In the genomic region with DNA sequence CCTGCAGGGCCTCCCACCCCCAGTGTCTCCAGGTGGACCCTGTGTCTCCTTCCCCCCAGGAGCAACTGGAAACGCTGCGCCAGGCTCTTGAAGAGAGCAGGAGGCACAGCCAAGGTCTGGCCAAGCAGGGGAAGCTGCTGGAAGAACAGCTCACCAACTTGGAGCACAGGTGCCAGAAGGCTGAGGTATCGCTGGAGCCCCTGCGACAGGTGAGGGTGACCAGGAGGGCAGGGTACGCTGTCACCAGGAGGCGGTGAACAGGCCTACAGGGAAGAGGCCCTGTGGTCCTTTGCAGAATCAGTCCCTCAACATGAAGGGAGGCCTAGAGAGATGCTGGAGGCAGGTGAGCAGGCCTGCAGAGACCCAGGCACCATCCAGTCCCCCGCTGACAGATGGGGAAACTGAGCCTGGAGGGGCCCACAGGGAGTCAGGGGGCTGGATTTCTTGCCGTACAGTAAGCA, we compare ENCODE assay signal across 22 cellular contexts. TPM values are rescaled to one million over a fixed set of nuclear protein-coding genes. Genes with fewer than 3 reads are reported as not detected.
DNase-seq lines count a peak whose midpoint lies in the region; ATAC-seq, FAIRE-seq and TF ChIP-seq lines count a peak whose summit lies in the region.
"Had no signal": no experiment of that assay in that cellular context is flagged by ENCODE, and none has a peak within 500 bp of the region (broad histone marks: within the 10 kb centered on the region; RNA-seq: fewer than 3 reads in every experiment).

No MANE protein-coding gene starts in this region.

- CTCF ChIA-PET in PC-9 (lab: Charles Lee) (interaction anchor here (0.7 kb wide), 1 partner anchor 67 kb away, joined by 4 read pairs; no protein-coding TSS in a partner anchor), SK-N-SH (lab: Yijun Ruan, JAX) (interaction anchor here (0.8 to 2.8 kb wide), 16 partner anchors 9 to 318 kb away, joined by 3 to 17 read pairs (median 4); no protein-coding TSS in a partner anchor)

- H3K4me3 ChIP-seq in PC-9: no peak overlapping the region
- no peak overlapping the region for H3K4me3 ChIP-seq in right cardiac atrium (ENCODE audit: low read length)
- H3K4me3 ChIP-seq in spleen: no peak overlapping the region
- no peak overlapping the region for H3K4me3 ChIP-seq in SK-N-SH (ENCODE audit: low read depth in 2 of 2, low read length in 1 of 2)
- H3K4me3 ChIP-seq: GM12878, prostate gland, skin epidermis, transverse colon had no signal

- TF ChIP-seq POLR2A in spleen (IDR thresholded peaks at IDR 0.05): no peak

- H3F3A ChIP-seq in PC-9 (ENCODE audit: insufficient read depth, low read depth): no peaks in the 10 kb centered on the region
- H3F3A ChIP-seq in SK-N-SH (replicated peaks; ENCODE audit: insufficient read depth): no peaks in the 10 kb centered on the region

- H3K9me3 ChIP-seq in PC-9 (ENCODE audit: insufficient read depth, low read depth) (no peaks in the 10 kb centered on the region), right cardiac atrium (ENCODE audit: control insufficient read depth, low read length) (no peaks in the 10 kb centered on the region), spleen (peaks cover 0 to under 1% (median 0%) of the 10 kb centered on the region in 8 donors), SK-N-SH (no peaks in the 10 kb centered on the region)
- H3K9me3 ChIP-seq: neutrophil, prostate gland, transverse colon had no signal

- POLR2A ChIA-PET in PC-9 (lab: Charles Lee; ENCODE audit: unreplicated experiment) (no interaction called here), SK-N-SH (lab: Yijun Ruan, JAX) (no interaction called here)

- no peak for TF ChIP-seq RAD21 in SK-N-SH (IDR thresholded peaks at IDR 0.05; ENCODE audit: low read length)

- 0 out of 2 replicates have a peak overlapping the region, but pooled peaks have one; percentile 49 for H3K4me2 ChIP-seq in PC-9
- no peak overlapping the region for H3K4me2 ChIP-seq in SK-N-SH
- H3K4me2 ChIP-seq: KMS-11 had no signal

- peaks cover 15 to 30% (median 16%) of the 10 kb centered on the region in 3 donors for H3K27me3 Mint-ChIP-seq in CD14-positive monocyte (ENCODE audit: low read depth in 3 of 3)
- H3K27me3 Mint-ChIP-seq: CD4-positive, CD25-positive, alpha-beta regulatory T cell had no signal

- H3K4me1 ChIP-seq in PC-9 (replicated peaks; ENCODE audit: insufficient read depth): peaks cover 13% of the 10 kb centered on the region; the same call in 1 of the 2 replicates
- H3K4me1 ChIP-seq in right cardiac atrium (ENCODE audit: control insufficient read depth, insufficient read depth, low read length): peaks cover 4% of the 10 kb centered on the region
- peaks cover 0 to 25% (median 18%) of the 10 kb centered on the region in 6 donors for H3K4me1 ChIP-seq in spleen
- peaks cover 0 to 5% of the 10 kb centered on the region in 2 experiments; a peak in 2 of 4 replicates for H3K4me1 ChIP-seq in SK-N-SH (ENCODE audit: control insufficient read depth in 1 of 2, insufficient read depth in 2 of 2, low read depth in 1 of 2, low read length in 1 of 2)

- H3K36me3 ChIP-seq in PC-9 (ENCODE audit: low read depth) (no peaks in the 10 kb centered on the region), spleen (no peaks in the 10 kb centered on the region), SK-N-SH (replicated peaks in 1 of 2; ENCODE audit: control insufficient read depth in 1 of 2, insufficient read depth in 2 of 2, low read length in 1 of 2) (no peaks in the 10 kb centered on the region)
- H3K36me3 ChIP-seq: neutrophil, prostate gland, transverse colon had no signal

- H3K36me3 Mint-ChIP-seq in CD14-positive monocyte: no peaks in the 10 kb centered on the region
- H3K36me3 Mint-ChIP-seq: CD4-positive, CD25-positive, alpha-beta regulatory T cell had no signal

- H3K4me1 Mint-ChIP-seq in CD14-positive monocyte: peaks cover 7% of the 10 kb centered on the region
- H3K4me1 Mint-ChIP-seq: activated CD4-positive, alpha-beta T cell treated with anti-CD3 and anti-CD28 coated beads, Interleukin-2, amount 10 ng/mL, durations not matched to agents 7 days and 5 days had no signal

- H4K20me1 ChIP-seq in PC-9 (ENCODE audit: insufficient read depth) (no peaks in the 10 kb centered on the region), SK-N-SH (ENCODE audit: insufficient read depth) (no peaks in the 10 kb centered on the region)

- BruUV-seq in PC-9 (replicated peaks; lab: Mats Ljungman, UMichigan): no TSS peak

- peak overlapping the region in 1 of 2 donors; percentile 51 for H3K4me3 Mint-ChIP-seq in CD14-positive monocyte
- H3K4me3 Mint-ChIP-seq: activated CD4-positive, alpha-beta T cell treated with anti-CD3 and anti-CD28 coated beads, Interleukin-2, amount 10 ng/mL, durations not matched to agents 7 days and 5 days; activated T-cell treated with anti-CD3 and anti-CD28 coated beads, Interleukin-2, amount 50 U/mL, for 4 hours; CD4-positive, CD25-positive, alpha-beta regulatory T cell had no signal

- TF ChIP-seq CTCF in CD14-positive monocyte (IDR thresholded peaks at IDR 0.05) (no peak), PC-9 (conservative IDR thresholded peaks at IDR 0.05) (no peak), spleen (IDR thresholded peaks at IDR 0.05 in 8 of 11, conservative IDR thresholded peaks at IDR 0.05 in 3 of 11) (no peak), SK-N-SH (IDR thresholded peaks at IDR 0.05) (no peak)

- peaks cover 0 to 1% (median 0%) of the 10 kb centered on the region in 7 donors for H3K9me3 Mint-ChIP-seq in CD14-positive monocyte
- H3K9me3 Mint-ChIP-seq: activated CD4-positive, alpha-beta T cell treated with anti-CD3 and anti-CD28 coated beads, Interleukin-2, amount 10 ng/mL, durations not matched to agents 7 days and 5 days; activated T-cell treated with anti-CD3 and anti-CD28 coated beads, Interleukin-2, amount 50 U/mL, for 4 hours; CD4-positive, CD25-positive, alpha-beta regulatory T cell had no signal

- peak in 1 of 2 donors; percentile 4 for ATAC-seq in right cardiac atrium

- WGBS in right cardiac atrium: 86% methylated on average over 8 of the region's 8 CpGs
- 87 to 94% (median 93%) methylated on average over 8 of the region's 8 CpGs for WGBS in spleen, 5 donors
- 64% methylated on average over 7 of the region's 8 CpGs for WGBS in SK-N-SH (ENCODE audit: low lambda C conversion rate)

- peak overlapping the region in 1 of 7 donors; percentile 65 for H3K27ac Mint-ChIP-seq in CD14-positive monocyte
- H3K27ac Mint-ChIP-seq: activated CD4-positive, alpha-beta T cell treated with anti-CD3 and anti-CD28 coated beads, Interleukin-2, amount 10 ng/mL, durations not matched to agents 7 days and 5 days; CD4-positive, CD25-positive, alpha-beta regulatory T cell had no signal

- FAIRE-seq in RCC 7860 (lab: Jason Lieb, UNC): no peak
- FAIRE-seq: colon, GM12878 had no signal

- TF ChIP-seq EP300 in SK-N-SH (IDR thresholded peaks at IDR 0.05; ENCODE audit: borderline replicate concordance in 1 of 2, low read depth in 1 of 2, low read length in 1 of 2): no peak

- H3K27me3 ChIP-seq in PC-9 (ENCODE audit: insufficient read depth, low read depth) (peaks cover 31% of the 10 kb centered on the region), right cardiac atrium (ENCODE audit: control insufficient read depth, insufficient read depth) (no peaks in the 10 kb centered on the region), spleen (replicated peaks in 1 of 7) (peaks cover 0 to 26% (median 0%) of the 10 kb centered on the region in 7 donors), SK-N-SH (ENCODE audit: insufficient read depth) (no peaks in the 10 kb centered on the region)

- intact Hi-C loops in CD14-positive monocyte (cut with micrococcal nuclease): no loop called here
- intact Hi-C loops in PC-9 (cut with micrococcal nuclease; ENCODE audit: unreplicated experiment): no loop called here
- intact Hi-C loops in right cardiac atrium (cut with DNase I): loop anchor here in 1 of 4 donors (10.0 kb wide), 1 partner anchor 128 kb away; no protein-coding TSS in a partner anchor
- intact Hi-C loops in spleen (cut with DNase I; ENCODE audit: low total_unique reads): no loop called here

- H3K9ac ChIP-seq in SK-N-SH: no peak overlapping the region
- H3K9ac ChIP-seq: KMS-11 had no signal

- DNase-seq in CD14-positive monocyte (ENCODE audit: low spot score): peak; percentile 34
- no peak for DNase-seq in PC-9
- peak; percentile 9 to 40 (median 38) for DNase-seq in right cardiac atrium
- DNase-seq in spleen: peak; percentile 70
- DNase-seq in SK-N-SH: no peak
- no peak for DNase-seq in RCC 7860 (ENCODE audit: low spot score)
- DNase-seq in NK-92 (lab: John Stamatoyannopoulos, UW; ENCODE audit: unreplicated experiment): no peak
- DNase-seq: NCI-H1417 treated with DMSO at 0.1 percent for 48 hours, NCI-H2081 treated with DMSO at 0.1 percent for 48 hours, NCI-H446, NCI-H774 had no signal

- H2AFZ ChIP-seq in PC-9: no peak overlapping the region
- no peak overlapping the region for H2AFZ ChIP-seq in SK-N-SH (ENCODE audit: low read depth)

- H3K27ac ChIP-seq in PC-9 (no peak overlapping the region), right cardiac atrium (ENCODE audit: low read length) (no peak overlapping the region), spleen (no peak overlapping the region), SK-N-SH (ENCODE audit: low read depth in 2 of 2, low read length in 1 of 2) (no peak overlapping the region)
- H3K27ac ChIP-seq: KMS-11, neutrophil, RWPE1, skin epidermis, transverse colon had no signal

- H3K9me2 ChIP-seq in PC-9 (ENCODE audit: insufficient read depth): no peaks in the 10 kb centered on the region
- no peaks in the 10 kb centered on the region for H3K9me2 ChIP-seq in SK-N-SH

- no peaks in the 10 kb centered on the region for H3K79me2 ChIP-seq in PC-9 (ENCODE audit: low read depth)
- no peaks in the 10 kb centered on the region for H3K79me2 ChIP-seq in SK-N-SH (ENCODE audit: insufficient read depth)

TF ChIP-seq in SK-N-SH, 30 proteins besides CTCF, POLR2A, EP300 and RAD21 (continues in another document):
- TF ChIP-seq TAF1 (IDR thresholded peaks at IDR 0.05; ENCODE audit: borderline replicate concordance, low read depth, low read length): no peak
- no peak for TF ChIP-seq MAX (IDR thresholded peaks at IDR 0.05; ENCODE audit: low read depth)
- TF ChIP-seq NRF1 (IDR thresholded peaks at IDR 0.05; ENCODE audit: low read depth, low read length): no peak
- TF ChIP-seq MEF2A (IDR thresholded peaks at IDR 0.05; ENCODE audit: borderline replicate concordance, low read depth): no peak

RNA-seq across cellular contexts. Expression of gene SNED1, which starts 15.6 kb away (rescaled TPM):
- polyA plus RNA-seq in CD14-positive monocyte (under 1 TPM; 0.02 to 0.12 TPM), right cardiac atrium (6.7 TPM), spleen (1 to 10 TPM; 2.6 to 9.5 (median 4.6) TPM), SK-N-SH (2012; rRNA removed) (0.03 TPM in 2 replicates)
- total RNA-seq in PC-9 (2021) (2.8 and 9.6 TPM in 2 replicates), right cardiac atrium (10 to 100 TPM; 13.8 to 19.2 (median 16.8) TPM), spleen (10 to 100 TPM; 41.2 to 85.3 (median 66.2) TPM)
- polyA plus RNA-seq in SK-N-SH (2012; cell fraction: cytosol; rRNA removed): 0.05 and 0.09 TPM in 2 replicates
- 0.12 and 0.26 TPM in 2 replicates for polyA plus RNA-seq in SK-N-SH (2012; cell fraction: nucleus; rRNA removed)

Comparison
In these comparisons a context has a peak if more than half of its experiments do, and no peak if none do; other contexts are left out.
1. DNase-seq: peak in CD14-positive monocyte (single experiment), right cardiac atrium (3 of 3) and spleen (single experiment); none in PC-9 (0 of 2), SK-N-SH (single experiment), RCC 7860 (single experiment) and NK-92 (single experiment).